ENCODE assay signal across 8 cellular contexts in the genomic region with DNA sequence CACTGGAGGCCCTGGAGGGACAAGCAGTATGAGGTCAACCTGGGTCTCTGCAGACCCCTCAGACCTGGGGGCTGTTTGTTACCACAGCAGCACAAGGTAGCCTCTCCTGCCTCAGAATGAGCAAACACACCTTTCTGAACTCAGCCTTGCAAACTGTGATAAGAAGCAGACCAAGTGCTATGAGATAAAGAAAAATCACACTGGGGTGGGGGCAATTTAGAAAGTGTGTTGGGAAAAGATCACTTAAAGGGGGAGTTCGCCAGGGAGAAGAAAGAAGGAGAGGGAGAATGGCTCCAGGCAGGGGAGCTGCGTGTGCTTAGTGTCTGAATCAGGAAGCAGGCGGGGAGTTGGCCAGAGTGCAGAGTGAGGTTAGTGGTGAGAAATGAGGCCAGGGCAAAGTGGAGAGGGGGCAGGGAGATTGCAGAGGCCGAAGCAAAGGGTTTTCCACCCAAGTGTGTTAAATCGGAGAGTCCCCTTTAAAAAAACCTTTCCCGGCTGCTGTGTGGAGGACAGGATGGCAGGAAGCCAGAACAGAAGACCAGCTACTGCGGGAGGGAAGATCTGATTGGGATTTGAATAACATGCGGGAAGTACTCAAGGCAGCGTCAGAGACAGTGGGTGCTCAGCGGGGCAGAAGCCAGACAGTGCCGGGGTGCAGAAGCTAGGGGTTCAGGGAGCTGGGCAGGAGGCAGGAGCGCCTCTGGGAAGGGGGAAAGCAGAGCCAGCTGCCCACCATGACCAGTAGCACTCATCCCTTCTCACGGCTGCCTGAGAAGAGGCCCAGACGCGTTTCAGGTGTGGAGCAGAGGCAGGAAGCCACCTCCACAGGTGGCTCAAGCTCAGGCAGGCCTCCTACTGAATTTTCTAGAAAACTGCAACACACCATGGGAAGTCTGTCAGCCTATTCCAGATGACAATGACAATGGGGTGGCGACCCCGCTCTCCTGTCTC. TPM values are rescaled to one million over a fixed set of nuclear protein-coding genes. Genes with fewer than 3 reads are reported as not detected.
DNase-seq lines count a peak whose midpoint lies in the region; ATAC-seq, FAIRE-seq and TF ChIP-seq lines count a peak whose summit lies in the region.

No MANE protein-coding gene starts in this region.

- H3K27me3 ChIP-seq in H9 (ENCODE audit: insufficient read depth, low read length) = no peaks in the 10 kb centered on the region
- no peaks in the 10 kb centered on the region for H3K27me3 ChIP-seq in neural progenitor cell

- H2BK20ac ChIP-seq in H9 (ENCODE audit: low read depth, low read length, poor library complexity, severe bottlenecking) = no peak overlapping the region

- H3K14ac ChIP-seq in H9 (ENCODE audit: insufficient read depth, low read length) = peak overlapping the region; percentile 65

- peaks cover 0 to 4% of the 10 kb centered on the region in 2 experiments; a peak in 1 of 5 replicates for H3K9me3 Mint-ChIP-seq in H9
- H3K9me3 Mint-ChIP-seq in activated T-helper 17 cell treated with anti-CD3 and anti-CD28 coated beads, Interleukin-2, amount 50 U/mL, for 72 hours = no peaks in the 10 kb centered on the region
- peaks cover 6% of the 10 kb centered on the region for H3K9me3 Mint-ChIP-seq in neural progenitor cell

- H3K56ac ChIP-seq in H9 (ENCODE audit: insufficient read length, low read depth, low read length) = no peak overlapping the region

- no peak overlapping the region for H4K5ac ChIP-seq in H9 (ENCODE audit: insufficient read length, low read depth, low read length)

- no peak overlapping the region for H3K23ac ChIP-seq in H9 (ENCODE audit: insufficient read length, low read depth, low read length)

- H4K8ac ChIP-seq in H9 (replicated peaks; ENCODE audit: insufficient read length, low read depth, low read length) = no peak overlapping the region

- peak overlapping the region; percentile 79 to 96 (median 91) for H3K27ac Mint-ChIP-seq in H9
- peak overlapping the region; percentile 85 for H3K27ac Mint-ChIP-seq in activated T-helper 17 cell treated with anti-CD3 and anti-CD28 coated beads, Interleukin-2, amount 50 U/mL, for 72 hours
- H3K27ac Mint-ChIP-seq in neural progenitor cell = peak overlapping the region; percentile 98

- no peak overlapping the region for H4K91ac ChIP-seq in H9 (ENCODE audit: insufficient read length, low read depth, low read length)

- H3K9me3 ChIP-seq in H9 (ENCODE audit: control insufficient read depth, low read depth, low read length) (no peaks in the 10 kb centered on the region), neural progenitor cell (ENCODE audit: low read depth) (no peaks in the 10 kb centered on the region)

- H3K4me2 ChIP-seq in H9 (ENCODE audit: insufficient read depth, insufficient read length, low read length) (peak overlapping the region; percentile 15), neural progenitor cell (peak overlapping the region; percentile 56)

- no peaks in the 10 kb centered on the region for H3K23me2 ChIP-seq in H9 (ENCODE audit: insufficient read length, low read depth, low read length, poor library complexity, severe bottlenecking)

- ATAC-seq in activated T-helper 17 cell treated with anti-CD3 and anti-CD28 coated beads, Interleukin-2, amount 50 U/mL, for 72 hours (replicated peaks) = peak; percentile 25
- ATAC-seq in HG03196 (IDR thresholded peaks at IDR 0.05; ENCODE audit: unreplicated experiment) = no peak

- H3K4me3 Mint-ChIP-seq in H9 = peak overlapping the region; percentile 16 to 45; a peak in 3 of 5 replicates
- peak overlapping the region; percentile 80 for H3K4me3 Mint-ChIP-seq in activated T-helper 17 cell treated with anti-CD3 and anti-CD28 coated beads, Interleukin-2, amount 50 U/mL, for 72 hours
- peak overlapping the region; percentile 66 for H3K4me3 Mint-ChIP-seq in neural progenitor cell

- TF ChIP-seq CTCF in H9 (conservative IDR thresholded peaks at IDR 0.05) (peak; percentile 39; the same call in 2 of the 3 replicates), foreskin fibroblast (IDR thresholded peaks at IDR 0.05; ENCODE audit: low read depth, low read length) (no peak), neural progenitor cell (IDR thresholded peaks at IDR 0.05) (no peak), D721Med (IDR thresholded peaks at IDR 0.05; ENCODE audit: insufficient read depth, missing control alignments) (no peak)

- H3K36me3 Mint-ChIP-seq in H9 (ENCODE audit: insufficient read depth in 1 of 3, low read depth in 3 of 3) (peaks cover 0 to 12% (median 9%) of the 10 kb centered on the region in 3 experiments; a peak in 5 of 7 replicates), neural progenitor cell (peaks cover 4% of the 10 kb centered on the region)
- no peaks in the 10 kb centered on the region for H3K36me3 Mint-ChIP-seq in activated T-helper 17 cell treated with anti-CD3 and anti-CD28 coated beads, Interleukin-2, amount 50 U/mL, for 72 hours (ENCODE audit: low read depth)

- no CpG with 5 or more reads among the region's 17 CpGs for WGBS in H9 (ENCODE audit: extremely low coverage, insufficient read length, low lambda C conversion rate)

- no peak overlapping the region for H2BK120ac ChIP-seq in H9 (ENCODE audit: low read depth, low read length, poor library complexity, severe bottlenecking)

- H3F3A ChIP-seq in neural progenitor cell (ENCODE audit: low read depth) = peaks cover 34% of the 10 kb centered on the region

- H2AK5ac ChIP-seq in H9 (ENCODE audit: insufficient read length, low read length) = no peak overlapping the region

- H2BK15ac ChIP-seq in H9 (ENCODE audit: low read depth, low read length) = no peak overlapping the region

- H3K36me3 ChIP-seq in neural progenitor cell = no peaks in the 10 kb centered on the region

- DNase-seq in COR-L47 (lab: John Stamatoyannopoulos, UW) (peak; percentile 41), H9 (peak; percentile 79), NCI-H510A treated with DMSO at 0.1 percent for 48 hours (lab: John Stamatoyannopoulos, UW) (peak; percentile 66), foreskin fibroblast (peak; percentile 76 to 89), neural progenitor cell (ENCODE audit: low spot score) (peak; percentile 29), D721Med (ENCODE audit: insufficient read length, low spot score) (no peak)

- H3K4ac ChIP-seq in H9 (ENCODE audit: low read depth, low read length) = no peak overlapping the region

- peaks cover 45 to 51% of the 10 kb centered on the region in 2 experiments for H3K4me1 Mint-ChIP-seq in H9
- peaks cover 50% of the 10 kb centered on the region for H3K4me1 Mint-ChIP-seq in activated T-helper 17 cell treated with anti-CD3 and anti-CD28 coated beads, Interleukin-2, amount 50 U/mL, for 72 hours
- H3K4me1 Mint-ChIP-seq in neural progenitor cell = peaks cover 52% of the 10 kb centered on the region

- no peak overlapping the region for H2BK5ac ChIP-seq in H9 (ENCODE audit: insufficient read length, low read length)

- no peaks in the 10 kb centered on the region for H3K79me1 ChIP-seq in H9 (ENCODE audit: insufficient read depth, low read depth, low read length, poor library complexity, severe bottlenecking)

- no peak for FAIRE-seq in D721Med (lab: Jason Lieb, UNC)

- no peak overlapping the region for H3T11ph ChIP-seq in H9 (ENCODE audit: low read length)

- peak overlapping the region; percentile 88 for H3K18ac ChIP-seq in H9 (ENCODE audit: insufficient read length, low read depth, low read length)

- H2BK12ac ChIP-seq in H9 (ENCODE audit: insufficient read length, low read depth, low read length) = peak overlapping the region; percentile 15

- no peaks in the 10 kb centered on the region for H4K20me1 ChIP-seq in H9 (ENCODE audit: control insufficient read depth, insufficient read depth, insufficient read length)
- H4K20me1 ChIP-seq in neural progenitor cell (ENCODE audit: low read depth) = no peaks in the 10 kb centered on the region

- no peaks in the 10 kb centered on the region for H3K79me2 ChIP-seq in H9 (ENCODE audit: insufficient read depth, low read length)
- H3K79me2 ChIP-seq in neural progenitor cell (ENCODE audit: low read depth) = no peaks in the 10 kb centered on the region

- H3K4me3 ChIP-seq in foreskin fibroblast (ENCODE audit: low read depth in 1 of 2, low read length in 2 of 2) (no peak overlapping the region), neural progenitor cell (no peak overlapping the region)

- H3K4me1 ChIP-seq in H9 (ENCODE audit: insufficient read depth, low read length) (peaks cover 9% of the 10 kb centered on the region; the same call in 1 of the 2 replicates), neural progenitor cell (peaks cover 42% of the 10 kb centered on the region)

- H2AFZ ChIP-seq in H9 (ENCODE audit: low read length) (no peak overlapping the region), neural progenitor cell (replicated peaks) (peak overlapping the region; percentile 5)

- H3K27ac ChIP-seq in H9 (ENCODE audit: insufficient read length, low read depth, low read length) (peak overlapping the region; percentile 35), neural progenitor cell (peak overlapping the region; percentile 74)

- no peaks in the 10 kb centered on the region for H3K27me3 Mint-ChIP-seq in H9 (ENCODE audit: low read depth)
- H3K27me3 Mint-ChIP-seq in activated T-helper 17 cell treated with anti-CD3 and anti-CD28 coated beads, Interleukin-2, amount 50 U/mL, for 72 hours = no peaks in the 10 kb centered on the region
- peaks cover 6% of the 10 kb centered on the region for H3K27me3 Mint-ChIP-seq in neural progenitor cell (ENCODE audit: insufficient read depth, low read depth)

- H3K9ac ChIP-seq in H9 (ENCODE audit: extremely low read depth, insufficient read length, low read length) (no peak overlapping the region), neural progenitor cell (no peak overlapping the region)

RNA-seq across cellular contexts. Expression of gene ADA, which starts 9.0 kb away (rescaled TPM):
- total RNA-seq in H9 (2021) (19.2 and 22.0 TPM in 2 replicates), neural progenitor cell (ENCODE audit: low replicate concordance) (29.7 and 52.5 TPM in 2 replicates)
- 10 to 100 TPM; 30.4 to 32.5 TPM for total RNA-seq in activated T-helper 17 cell treated with anti-CD3 and anti-CD28 coated beads, Interleukin-2, amount 50 U/mL, for 72 hours
